In the genomic region with DNA sequence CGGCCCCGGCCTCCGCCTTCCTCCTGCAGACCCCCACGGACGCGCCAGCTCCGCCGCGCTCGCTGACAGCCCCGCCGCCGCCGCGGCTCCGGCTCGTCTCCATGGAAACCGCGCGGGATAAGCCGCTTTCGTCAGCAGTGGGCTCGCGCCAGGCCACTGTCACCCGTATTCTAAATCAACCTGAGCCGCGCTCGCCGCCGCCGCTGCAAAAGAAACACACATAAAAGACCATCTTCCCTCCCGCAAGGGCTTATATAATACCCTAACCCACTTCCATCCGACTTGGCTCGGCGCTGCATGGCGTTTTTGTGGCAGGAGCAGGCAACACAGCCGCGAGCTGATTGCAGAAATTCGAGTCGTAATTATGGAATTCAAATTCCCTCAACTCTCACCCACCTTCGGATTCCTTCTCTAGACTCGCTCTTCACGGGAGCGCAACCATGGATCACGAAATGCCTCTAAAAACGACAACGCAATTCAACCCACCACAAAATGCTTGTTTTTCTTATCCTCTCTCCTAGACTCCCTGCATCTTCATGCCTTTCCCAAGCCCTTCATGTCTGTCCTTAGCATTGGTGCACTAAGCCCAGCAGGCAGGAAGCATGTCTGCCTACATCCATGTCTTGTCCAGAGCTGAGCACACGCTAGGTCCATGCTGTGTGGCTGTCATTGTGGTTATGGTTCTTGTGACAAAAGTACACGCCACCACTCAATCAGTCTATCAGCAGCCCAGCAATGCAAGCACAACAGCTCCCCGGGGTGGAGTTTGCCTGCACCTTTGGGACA, we compare ENCODE assay signal across 9 cellular contexts. TPM values are rescaled to one million over a fixed set of nuclear protein-coding genes. Genes with fewer than 3 reads are reported as not detected.
A peak's percentile ranks its signal among the peaks of the same experiment; 100 is the strongest.
DNase-seq lines count a peak whose midpoint lies in the region; ATAC-seq, FAIRE-seq and TF ChIP-seq lines count a peak whose summit lies in the region.
"Had no signal": no experiment of that assay in that cellular context is flagged by ENCODE, and none has a peak within 500 bp of the region (broad histone marks: within the 10 kb centered on the region; RNA-seq: fewer than 3 reads in every experiment).

A gene with protein sequence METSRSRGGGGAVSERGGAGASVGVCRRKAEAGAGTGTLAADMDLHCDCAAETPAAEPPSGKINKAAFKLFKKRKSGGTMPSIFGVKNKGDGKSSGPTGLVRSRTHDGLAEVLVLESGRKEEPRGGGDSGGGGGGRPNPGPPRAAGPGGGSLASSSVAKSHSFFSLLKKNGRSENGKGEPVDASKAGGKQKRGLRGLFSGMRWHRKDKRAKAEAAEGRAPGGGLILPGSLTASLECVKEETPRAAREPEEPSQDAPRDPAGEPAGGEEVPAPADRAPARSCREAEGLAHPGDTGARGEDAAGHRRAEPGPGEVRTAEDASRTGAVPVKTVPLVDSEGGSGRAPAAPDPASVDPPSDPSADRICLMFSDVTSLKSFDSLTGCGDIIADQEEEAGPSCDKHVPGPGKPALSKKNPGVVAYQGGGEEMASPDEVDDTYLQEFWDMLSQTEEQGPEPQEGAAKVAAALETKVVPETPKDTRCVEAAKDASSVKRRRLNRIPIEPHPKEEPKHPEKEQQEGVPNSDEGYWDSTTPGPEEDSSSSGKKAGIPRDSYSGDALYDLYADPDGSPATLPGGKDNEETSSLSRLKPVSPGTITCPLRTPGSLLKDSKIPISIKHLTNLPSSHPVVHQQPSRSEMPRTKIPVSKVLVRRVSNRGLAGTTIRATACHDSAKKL (minus strand): TSS at position 772 of the 786 bp plus-strand sequence. CDS start 669 bp downstream, at position 103.

- no peak for ATAC-seq in psoas muscle
- ATAC-seq in gastroesophageal sphincter: no peak
- no peak for ATAC-seq in HG03565 (IDR thresholded peaks at IDR 0.05; ENCODE audit: unreplicated experiment)

- no peak for TF ChIP-seq POLR2A in gastroesophageal sphincter (IDR thresholded peaks at IDR 0.05)

- H3K36me3 ChIP-seq in psoas muscle (ENCODE audit: insufficient read depth in 1 of 2, low read depth in 1 of 2) (no peaks in the 10 kb centered on the region), gastroesophageal sphincter (no peaks in the 10 kb centered on the region)

- intact Hi-C loops in activated CD4-positive, alpha-beta memory T cell treated with anti-CD3 and anti-CD28 coated beads for 36 hours (cut with micrococcal nuclease): no loop called here
- intact Hi-C loops in psoas muscle (cut with DNase I): no loop called here

- peaks cover 59% of the 10 kb centered on the region for H3K27me3 Mint-ChIP-seq in activated CD4-positive, alpha-beta memory T cell treated with anti-CD3 and anti-CD28 coated beads for 36 hours

- H3K4me1 Mint-ChIP-seq in activated CD4-positive, alpha-beta memory T cell treated with anti-CD3 and anti-CD28 coated beads for 36 hours (ENCODE audit: low read depth): peaks cover 11% of the 10 kb centered on the region

- DNase-seq in AG04449 (ENCODE audit: low read depth, low spot score): no peak
- DNase-seq in GM20000 (ENCODE audit: low spot score): peak; percentile 59
- DNase-seq in activated CD4-positive, alpha-beta memory T cell treated with anti-CD3 and anti-CD28 coated beads for 36 hours: no peak
- DNase-seq in glomerular visceral epithelial cell (ENCODE audit: extremely low spot score): peak; percentile 7
- no peak for DNase-seq in psoas muscle
- DNase-seq in RCC 7860 (ENCODE audit: low spot score): no peak

- H3K4me3 Mint-ChIP-seq in activated CD4-positive, alpha-beta memory T cell treated with anti-CD3 and anti-CD28 coated beads for 36 hours: peak within 1 kb of the TSS; percentile 23

- POLR2A ChIA-PET in AG04449 (lab: Yijun Ruan, JAX): no interaction called here
- POLR2A ChIA-PET in activated CD4-positive, alpha-beta memory T cell treated with anti-CD3 and anti-CD28 coated beads for 36 hours (lab: Charles Lee): no interaction called here

- H3K9me3 Mint-ChIP-seq in activated CD4-positive, alpha-beta memory T cell treated with anti-CD3 and anti-CD28 coated beads for 36 hours: no peaks in the 10 kb centered on the region

- H3K4me1 ChIP-seq in psoas muscle: no peaks in the 10 kb centered on the region
- H3K4me1 ChIP-seq in gastroesophageal sphincter: peaks cover 0 to 21% (median 7%) of the 10 kb centered on the region in 3 donors

- TF ChIP-seq CTCF in AG04449 (IDR thresholded peaks at IDR 0.05; ENCODE audit: insufficient read depth, low read length, missing control alignments) (no peak), GM20000 (IDR thresholded peaks at IDR 0.05; ENCODE audit: extremely low read depth, missing control alignments) (no peak), psoas muscle (IDR thresholded peaks at IDR 0.05) (no peak), gastroesophageal sphincter (IDR thresholded peaks at IDR 0.05) (no peak)

- H3K27ac Mint-ChIP-seq in activated CD4-positive, alpha-beta memory T cell treated with anti-CD3 and anti-CD28 coated beads for 36 hours: no peak within 1 kb of the TSS

- WGBS in psoas muscle, 3 donors: 3 to 5% (median 3%) methylated on average over 50 of the region's 50 CpGs
- WGBS in gastroesophageal sphincter (ENCODE audit: low coverage in 1 of 2), 2 donors: 2 to 7% methylated on average over 11 to 24 of the region's 50 CpGs

- H3K9me3 ChIP-seq in psoas muscle (no peaks in the 10 kb centered on the region), gastroesophageal sphincter (no peaks in the 10 kb centered on the region)

- no peak within 1 kb of the TSS for H3K27ac ChIP-seq in psoas muscle
- H3K27ac ChIP-seq in gastroesophageal sphincter: no peak within 1 kb of the TSS

- H3K27me3 ChIP-seq in psoas muscle (ENCODE audit: insufficient read depth in 3 of 3, low read length in 2 of 3) (peaks cover 0 to 55% (median 23%) of the 10 kb centered on the region in 3 donors), gastroesophageal sphincter (peaks cover 82% of the 10 kb centered on the region)

- H3K4me3 ChIP-seq in AG04449 (ENCODE audit: low read depth, low read length) (peak within 1 kb of the TSS; percentile 23), psoas muscle (peak within 1 kb of the TSS; percentile 47), gastroesophageal sphincter (peak within 1 kb of the TSS in 1 of 2 donors; percentile 45)

- no peak for FAIRE-seq in RCC 7860 (lab: Jason Lieb, UNC)

- no peak for TF ChIP-seq EP300 in gastroesophageal sphincter (IDR thresholded peaks at IDR 0.05)

- CTCF ChIA-PET in AG04449 (lab: Yijun Ruan, JAX): no interaction called here
- CTCF ChIA-PET in activated CD4-positive, alpha-beta memory T cell treated with anti-CD3 and anti-CD28 coated beads for 36 hours (lab: Charles Lee): no interaction called here

- no peaks in the 10 kb centered on the region for H3K36me3 Mint-ChIP-seq in activated CD4-positive, alpha-beta memory T cell treated with anti-CD3 and anti-CD28 coated beads for 36 hours

RNA-seq across cellular contexts. Expression of the gene that starts here (rescaled TPM):
- not detected for total RNA-seq in activated CD4-positive, alpha-beta memory T cell treated with anti-CD3 and anti-CD28 coated beads for 36 hours
- total RNA-seq in psoas muscle (under 1 TPM in 1 of 4 donors, not detected in 3; 0.04 TPM), gastroesophageal sphincter (under 1 TPM in 3 of 4 donors, not detected in 1; 0.04 to 0.81 (median 0.31) TPM)
- under 1 TPM in 2 of 3 donors, not detected in 1; 0.01 to 0.08 TPM for polyA plus RNA-seq in psoas muscle
- total RNA-seq: aorta had no signal

Comparison
In these comparisons a context has a peak if more than half of its experiments do, and no peak if none do; other contexts are left out.
1. DNase-seq: peak in GM20000 (single experiment) and glomerular visceral epithelial cell (single experiment); none in AG04449 (single experiment), activated CD4-positive, alpha-beta memory T cell treated with anti-CD3 and anti-CD28 coated beads for 36 hours (single experiment), psoas muscle (0 of 2) and RCC 7860 (single experiment).